ENCODE assay signal across 30 cellular contexts in the genomic region with DNA sequence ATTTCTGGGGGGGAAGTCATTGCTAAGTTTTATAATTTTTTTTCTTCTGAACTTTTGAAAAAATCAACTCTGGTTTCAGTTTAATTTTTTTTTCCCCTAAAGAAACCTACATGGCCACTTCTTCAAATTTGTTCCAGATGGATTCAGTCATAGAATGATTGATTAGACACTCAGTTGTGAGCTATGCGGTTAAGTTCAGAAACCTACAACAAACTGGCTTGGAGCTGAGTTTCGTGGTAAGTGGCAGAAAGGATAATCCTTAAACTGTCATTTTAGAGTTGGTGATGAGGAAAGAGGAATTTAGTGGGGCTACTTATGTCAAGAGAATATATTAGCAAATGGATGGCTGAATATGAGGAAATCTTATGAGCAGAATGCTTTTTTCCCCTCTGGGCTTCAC. TPM values are rescaled to one million over a fixed set of nuclear protein-coding genes. Genes with fewer than 3 reads are reported as not detected.
DNase-seq lines count a peak whose midpoint lies in the region; ATAC-seq, FAIRE-seq and TF ChIP-seq lines count a peak whose summit lies in the region.
"Had no signal": no experiment of that assay in that cellular context is flagged by ENCODE, and none has a peak within 500 bp of the region (broad histone marks: within the 10 kb centered on the region; RNA-seq: fewer than 3 reads in every experiment).

No MANE protein-coding gene starts in this region.

- H3K4me2 ChIP-seq in IMR-90 (ENCODE audit: low read depth, low read length) (no peak overlapping the region), astrocyte (ENCODE audit: low read length) (no peak overlapping the region)
- H3K4me2 ChIP-seq: BLaER1 treated with 17β-estradiol and CSF1 and Interleukin-3, amounts not matched to agents 10 nM and 100 nM had no signal

- peaks cover 29% of the 10 kb centered on the region for H3K4me1 Mint-ChIP-seq in astrocyte (ENCODE audit: low read depth, unreplicated experiment)
- no peaks in the 10 kb centered on the region for H3K4me1 Mint-ChIP-seq in glutamatergic neuron (ENCODE audit: low read depth, unreplicated experiment)
- H3K4me1 Mint-ChIP-seq: neural crest cell had no signal

- no peaks in the 10 kb centered on the region for H4K20me1 ChIP-seq in IMR-90 (ENCODE audit: insufficient read depth, low read length)
- H4K20me1 ChIP-seq in astrocyte (ENCODE audit: insufficient read depth, low read length): no peaks in the 10 kb centered on the region
- H4K20me1 ChIP-seq: BLaER1 treated with 17β-estradiol and CSF1 and Interleukin-3, amounts not matched to agents 10 nM and 100 nM had no signal

- no peak for TF ChIP-seq RAD21 in IMR-90 (IDR thresholded peaks at IDR 0.05; ENCODE audit: low read length)

- no peak overlapping the region for H4K91ac ChIP-seq in IMR-90 (ENCODE audit: insufficient read depth, low read depth, low read length)

- CTCF ChIA-PET in AG04449 (lab: Yijun Ruan, JAX) (no interaction called here), IMR-90 (lab: Yijun Ruan, JAX) (no interaction called here)

- no peak overlapping the region for H2AK5ac ChIP-seq in IMR-90 (ENCODE audit: low read depth, low read length)

- intact Hi-C loops in IMR-90 (cut with micrococcal nuclease) (loop anchor here (2.0 kb wide), 1 partner anchor 17 kb away; no protein-coding TSS in a partner anchor), left lung (cut with DNase I) (no loop called here)

- H3K4ac ChIP-seq in IMR-90 (ENCODE audit: low read depth, low read length): no peak overlapping the region

- H3K9me3 ChIP-seq in IMR-90 (ENCODE audit: control insufficient read depth, insufficient read depth, low read length) (peaks cover 3% of the 10 kb centered on the region; the same call in 1 of the 2 replicates), astrocyte (ENCODE audit: insufficient read depth, low read depth, low read length) (no peaks in the 10 kb centered on the region), left lung (no peaks in the 10 kb centered on the region)
- H3K9me3 ChIP-seq: sigmoid colon had no signal

- H3K23ac ChIP-seq in IMR-90 (ENCODE audit: low read depth, low read length): no peak overlapping the region

- TF ChIP-seq CTCF in AG04449 (IDR thresholded peaks at IDR 0.05; ENCODE audit: insufficient read depth, low read length, missing control alignments) (no peak), IMR-90 (conservative IDR thresholded peaks at IDR 0.05; ENCODE audit: low read depth, low read length) (no peak), astrocyte (IDR thresholded peaks at IDR 0.05; ENCODE audit: insufficient read depth, low read depth, low read length) (no peak), glutamatergic neuron (IDR thresholded peaks at IDR 0.05; ENCODE audit: partially characterized antibody, unreplicated experiment) (no peak), left lung (IDR thresholded peaks at IDR 0.05) (no peak)

- no peak overlapping the region for H2BK20ac ChIP-seq in IMR-90 (ENCODE audit: low read depth, low read length)

- no peak for TF ChIP-seq POLR2A in IMR-90 (IDR thresholded peaks at IDR 0.05; ENCODE audit: low read depth, low read length)

- H3K36me3 ChIP-seq in IMR-90 (ENCODE audit: control insufficient read depth, insufficient read depth, low read length) (peaks cover 22% of the 10 kb centered on the region), astrocyte (ENCODE audit: insufficient read depth, low read length) (no peaks in the 10 kb centered on the region), left lung (no peaks in the 10 kb centered on the region)
- H3K36me3 ChIP-seq: gastroesophageal sphincter, sigmoid colon had no signal

- no CpG with 5 or more reads among the region's 2 CpGs for WGBS in IMR-90 (ENCODE audit: extremely low coverage in 2 of 2, insufficient read length in 1 of 2), 2 experiments

- H3K4me1 ChIP-seq in IMR-90 (ENCODE audit: control insufficient read depth, insufficient read depth, low read length): peaks cover 8% of the 10 kb centered on the region
- H3K4me1 ChIP-seq in astrocyte (ENCODE audit: insufficient read depth, low read length): peaks cover 8% of the 10 kb centered on the region
- H3K4me1 ChIP-seq in left lung: no peaks in the 10 kb centered on the region
- H3K4me1 ChIP-seq: gastroesophageal sphincter, sigmoid colon had no signal

- no peak overlapping the region for H3K27ac Mint-ChIP-seq in astrocyte (ENCODE audit: unreplicated experiment)
- H3K27ac Mint-ChIP-seq in glutamatergic neuron (ENCODE audit: unreplicated experiment): no peak overlapping the region
- H3K27ac Mint-ChIP-seq: activated CD8-positive, alpha-beta T cell treated with anti-CD3 and anti-CD28 coated beads for 36 hours; HFFc6 had no signal

- ATAC-seq in IMR-90 (ENCODE audit: low read depth) (peak; percentile 21; the same call in 1 of the 2 replicates), left lung (no peak)
- ATAC-seq: activated CD8-positive, alpha-beta T cell treated with anti-CD3 and anti-CD28 coated beads for 36 hours; gastroesophageal sphincter; stimulated activated naive CD8-positive, alpha-beta T cell treated with anti-CD3 and anti-CD28 coated beads, Interleukin-15, Interleukin-2, amounts not matched to agents 100 U/mL and 50 U/mL, for 24 hours had no signal

- in situ Hi-C loops in IMR-90 (cut with MboI; ENCODE audit: low sequenced_read_pairs): no loop called here

- no peak overlapping the region for H3K18ac ChIP-seq in IMR-90 (ENCODE audit: low read depth, low read length)

- no peaks in the 10 kb centered on the region for H3K79me2 ChIP-seq in astrocyte (ENCODE audit: insufficient read depth, low read length)

- H4K8ac ChIP-seq in IMR-90 (ENCODE audit: low read depth in 2 of 2, low read length in 2 of 2): 0 out of 4 replicates have a peak overlapping the region, but pooled peaks of 1 of the 2 experiments have one; percentile 24

- no peak overlapping the region for H2BK120ac ChIP-seq in IMR-90 (ENCODE audit: low read depth, low read length)

- no peak overlapping the region for H3K4me3 ChIP-seq in AG04449 (ENCODE audit: low read depth, low read length)
- H3K4me3 ChIP-seq in IMR-90 (ENCODE audit: insufficient read depth, low read depth, low read length): no peak overlapping the region
- H3K4me3 ChIP-seq in astrocyte (ENCODE audit: insufficient read depth, low read depth, low read length): no peak overlapping the region
- no peak overlapping the region for H3K4me3 ChIP-seq in left lung
- H3K4me3 ChIP-seq: BLaER1 treated with 17β-estradiol and CSF1 and Interleukin-3, amounts not matched to agents 10 nM and 100 nM; gastroesophageal sphincter; sigmoid colon; tibial artery had no signal

- H3K56ac ChIP-seq in IMR-90 (ENCODE audit: extremely low read depth, insufficient read depth, low read length): no peak overlapping the region

- H3K4me3 Mint-ChIP-seq in astrocyte (ENCODE audit: unreplicated experiment) (no peak overlapping the region), glutamatergic neuron (ENCODE audit: unreplicated experiment) (no peak overlapping the region)
- H3K4me3 Mint-ChIP-seq: activated CD8-positive, alpha-beta T cell treated with anti-CD3 and anti-CD28 coated beads for 36 hours; HFFc6; neural crest cell had no signal

- H3K79me1 ChIP-seq in IMR-90 (ENCODE audit: low read depth in 1 of 2, low read length in 2 of 2): peaks cover 6 to 16% of the 10 kb centered on the region in 2 experiments; a peak in 2 of 4 replicates

- no peak overlapping the region for H2AK9ac ChIP-seq in IMR-90 (replicated peaks; ENCODE audit: low read depth, low read length, poor library complexity)

- no peak overlapping the region for H3K9ac ChIP-seq in IMR-90 (ENCODE audit: low read depth, low read length)
- H3K9ac ChIP-seq in astrocyte (ENCODE audit: low read length): no peak overlapping the region
- H3K9ac ChIP-seq: BLaER1 treated with 17β-estradiol and CSF1 and Interleukin-3, amounts not matched to agents 10 nM and 100 nM had no signal

- peaks cover 12% of the 10 kb centered on the region for H3K9me3 Mint-ChIP-seq in astrocyte (ENCODE audit: unreplicated experiment)
- no peaks in the 10 kb centered on the region for H3K9me3 Mint-ChIP-seq in glutamatergic neuron (ENCODE audit: unreplicated experiment)

- H2AFZ ChIP-seq in IMR-90 (replicated peaks; ENCODE audit: low read length, poor library complexity) (no peak overlapping the region), astrocyte (ENCODE audit: low read depth, low read length) (no peak overlapping the region)

- FAIRE-seq in astrocyte (lab: Jason Lieb, UNC): no peak
- FAIRE-seq: GM19239, islet of Langerhans had no signal

- DNase-seq in AG04449 (ENCODE audit: low read depth, low spot score) (peak; percentile 50), IMR-90 (peak; percentile 73), astrocyte (ENCODE audit: low read depth) (peak; percentile 95), kidney tubule cell (ENCODE audit: low spot score) (peak; percentile 74), glutamatergic neuron (no peak), dedifferentiated amniotic fluid mesenchymal stem cell (ENCODE audit: extremely low spot score) (no peak), left lung (no peak)
- DNase-seq in activated CD4-positive, CD25-positive, alpha-beta regulatory T cell (lab: John Stamatoyannopoulos, UW): no peak
- DNase-seq: 8988T; activated CD8-positive, alpha-beta T cell treated with anti-CD3 and anti-CD28 coated beads for 36 hours; activated effector memory CD4-positive, alpha-beta T cell treated with anti-CD3 and anti-CD28 coated beads, Interleukin-2, amount 50 U/mL, for 16 hours; activated T-cell treated with anti-CD3 and anti-CD28 coated beads for 4 hours; effector memory CD4-positive, alpha-beta T cell; HFFc6; NCI-H1417 treated with DMSO at 0.1 percent for 48 hours; NCI-H446; NCI-H82; OCI-M1; posterior cingulate gyrus; Right ventricle myocardium superior; sigmoid colon; stimulated activated CD4-positive, alpha-beta T cell treated with anti-CD3 and anti-CD28 coated beads, Interleukin-15, amount 100 ng/mL, for 24 hours; stimulated activated naive CD8-positive, alpha-beta T cell treated with anti-CD3 and anti-CD28 coated beads, Interleukin-15, Interleukin-2, amounts not matched to agents 100 U/mL and 50 U/mL, for 24 hours; SW 1271; tibial artery had no signal

- no TSS peak for BruUV-seq in IMR-90 (replicated peaks; lab: Mats Ljungman, UMichigan)

- no peak overlapping the region for H2BK5ac ChIP-seq in IMR-90 (ENCODE audit: low read depth, low read length, poor library complexity, severe bottlenecking)

- H3K27me3 ChIP-seq in IMR-90 (ENCODE audit: control insufficient read depth, insufficient read depth, low read length) (no peaks in the 10 kb centered on the region), astrocyte (ENCODE audit: insufficient read depth, low read length) (no peaks in the 10 kb centered on the region), left lung (no peaks in the 10 kb centered on the region)
- H3K27me3 ChIP-seq: BLaER1 treated with 17β-estradiol and CSF1 and Interleukin-3, amounts not matched to agents 10 nM and 100 nM; gastroesophageal sphincter; sigmoid colon; tibial artery had no signal

- no peak overlapping the region for H2BK15ac ChIP-seq in IMR-90 (ENCODE audit: low read depth, low read length)

- dilution Hi-C loops in IMR-90 (cut with HindIII; ENCODE audit: low sequenced_read_pairs, unreplicated experiment): no loop called here

- H3K27me3 Mint-ChIP-seq in astrocyte (ENCODE audit: low read depth, unreplicated experiment) (no peaks in the 10 kb centered on the region), glutamatergic neuron (ENCODE audit: unreplicated experiment) (no peaks in the 10 kb centered on the region)
- H3K27me3 Mint-ChIP-seq: activated CD8-positive, alpha-beta T cell treated with anti-CD3 and anti-CD28 coated beads for 36 hours had no signal

- peaks cover 7% of the 10 kb centered on the region; the same call in 1 of the 2 replicates for H3K9me1 ChIP-seq in IMR-90 (ENCODE audit: insufficient read depth, low read length)

- peaks cover 8% of the 10 kb centered on the region for H3K36me3 Mint-ChIP-seq in astrocyte (ENCODE audit: low read depth, unreplicated experiment)
- H3K36me3 Mint-ChIP-seq in glutamatergic neuron (ENCODE audit: unreplicated experiment): no peaks in the 10 kb centered on the region

- POLR2A ChIA-PET in AG04449 (lab: Yijun Ruan, JAX): interaction anchor here (0.7 kb wide), 1 partner anchor 68 kb away, joined by 3 read pairs; no protein-coding TSS in a partner anchor
- POLR2A ChIA-PET in IMR-90 (lab: Charles Lee; ENCODE audit: unreplicated experiment): no interaction called here

- H3K14ac ChIP-seq in IMR-90 (replicated peaks; ENCODE audit: low read depth, low read length): no peak overlapping the region

- no peak overlapping the region for H4K5ac ChIP-seq in IMR-90 (ENCODE audit: low read depth, low read length)

- H3K27ac ChIP-seq in IMR-90 (ENCODE audit: insufficient read depth, low read length) (no peak overlapping the region), astrocyte (ENCODE audit: low read depth, low read length) (no peak overlapping the region), left lung (no peak overlapping the region)
- H3K27ac ChIP-seq: BLaER1 treated with 17β-estradiol and CSF1 and Interleukin-3, amounts not matched to agents 10 nM and 100 nM; gastroesophageal sphincter; sigmoid colon had no signal

RNA-seq across cellular contexts. Expression of gene EFEMP1, which starts 23.7 kb away (rescaled TPM):
- 164 and 214 TPM in 2 replicates for total RNA-seq in IMR-90 (2012; rRNA removed)
- polyA plus RNA-seq in IMR-90 (2012; rRNA removed): 198 and 219 TPM in 2 replicates
- 314 and 322 TPM in 2 replicates for polyA plus RNA-seq in IMR-90 (2012; cell fraction: cytosol; rRNA removed)
- polyA plus RNA-seq in IMR-90 (2012; cell fraction: nucleus; rRNA removed; ENCODE audit: low replicate concordance): 132 and 323 TPM in 2 replicates
- 146 and 155 TPM in 2 replicates for total RNA-seq in astrocyte
- 1.2 TPM for total RNA-seq in glutamatergic neuron (ENCODE audit: unreplicated experiment)
- 100 to 1,000 TPM; 329 to 346 TPM for total RNA-seq in left lung
- total RNA-seq: activated CD8-positive, alpha-beta T cell treated with anti-CD3 and anti-CD28 coated beads for 36 hours had no signal

Comparison
In these comparisons a context has a peak if more than half of its experiments do, and no peak if none do; other contexts are left out.
1. DNase-seq: peak in AG04449 (single experiment), IMR-90 (single experiment), astrocyte (single experiment) and kidney tubule cell (single experiment); none in glutamatergic neuron (single experiment), dedifferentiated amniotic fluid mesenchymal stem cell (single experiment), left lung (0 of 2) and activated CD4-positive, CD25-positive, alpha-beta regulatory T cell (0 of 4).
2. RNA of gene EFEMP1, which starts 23.7 kb away (total RNA-seq): 329 to 346 TPM in left lung, 164 to 214 TPM in IMR-90 and 146 to 155 TPM in astrocyte; 1.2 TPM in glutamatergic neuron (single experiment); every median in the first group is over 10 times any median in the second.